Comparison of ENCODE assay signal across 2 cellular contexts in the genomic region with DNA sequence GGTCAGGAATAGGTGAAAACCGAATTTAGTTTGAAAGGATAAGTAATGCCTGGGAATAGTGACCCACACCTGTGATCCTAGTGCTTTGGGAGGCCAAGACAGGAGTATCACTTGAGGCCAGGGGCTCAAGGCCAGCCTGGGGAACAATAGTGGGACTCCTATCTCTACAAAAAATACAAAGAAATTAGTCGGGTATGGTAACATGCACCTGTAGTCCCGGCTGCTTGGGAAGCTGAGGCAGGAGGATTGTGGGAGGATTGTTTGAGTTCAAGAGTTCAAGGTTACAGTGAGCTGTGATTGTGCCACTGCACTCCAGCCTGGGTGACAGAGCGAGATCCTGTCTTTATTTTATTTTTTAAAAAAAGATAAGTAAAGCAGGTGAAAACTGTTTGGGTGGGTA.
A peak's percentile ranks its signal among the peaks of the same experiment; 100 is the strongest.
TF ChIP-seq lines count a peak whose summit lies in the region.

No MANE protein-coding gene starts in this region.

TF ChIP-seq in HepG2, 621 proteins besides CTCF, POLR2A, EP300 and RAD21 (continues in another document):
- peak; percentile 75 for TF ChIP-seq HNF4A (CRISPR knock-in tag; IDR thresholded peaks at IDR 0.05)
- peak; percentile 29 for TF ChIP-seq FOSL2 (CRISPR knock-in tag; IDR thresholded peaks at IDR 0.05)
- no peak for TF ChIP-seq ZSCAN29 (CRISPR knock-in tag; conservative IDR thresholded peaks at IDR 0.05)
- no peak for TF ChIP-seq ZNF367 (CRISPR knock-in tag; IDR thresholded peaks at IDR 0.05; ENCODE audit: borderline replicate concordance)
- peak; percentile 41; the same call in 1 of the 2 replicates for TF ChIP-seq ZMYM4 (CRISPR knock-in tag; IDR thresholded peaks at IDR 0.05)
- TF ChIP-seq, protein P1, sequence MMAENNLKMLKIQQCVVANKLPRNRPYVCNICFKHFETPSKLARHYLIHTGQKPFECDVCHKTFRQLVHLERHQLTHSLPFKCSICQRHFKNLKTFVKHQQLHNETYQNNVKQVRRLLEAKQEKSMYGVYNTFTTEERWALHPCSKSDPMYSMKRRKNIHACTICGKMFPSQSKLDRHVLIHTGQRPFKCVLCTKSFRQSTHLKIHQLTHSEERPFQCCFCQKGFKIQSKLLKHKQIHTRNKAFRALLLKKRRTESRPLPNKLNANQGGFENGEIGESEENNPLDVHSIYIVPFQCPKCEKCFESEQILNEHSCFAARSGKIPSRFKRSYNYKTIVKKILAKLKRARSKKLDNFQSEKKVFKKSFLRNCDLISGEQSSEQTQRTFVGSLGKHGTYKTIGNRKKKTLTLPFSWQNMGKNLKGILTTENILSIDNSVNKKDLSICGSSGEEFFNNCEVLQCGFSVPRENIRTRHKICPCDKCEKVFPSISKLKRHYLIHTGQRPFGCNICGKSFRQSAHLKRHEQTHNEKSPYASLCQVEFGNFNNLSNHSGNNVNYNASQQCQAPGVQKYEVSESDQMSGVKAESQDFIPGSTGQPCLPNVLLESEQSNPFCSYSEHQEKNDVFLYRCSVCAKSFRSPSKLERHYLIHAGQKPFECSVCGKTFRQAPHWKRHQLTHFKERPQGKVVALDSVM (CRISPR knock-in tag; IDR thresholded peaks at IDR 0.05) = peak; percentile 87
- peak; percentile 64 for TF ChIP-seq ZNF143 (CRISPR knock-in tag; IDR thresholded peaks at IDR 0.05)
- TF ChIP-seq ZNF263 (CRISPR knock-in tag; IDR thresholded peaks at IDR 0.05) = 0 out of 2 replicates have a peak, but pooled peaks have one; percentile 18
- TF ChIP-seq, protein P2, sequence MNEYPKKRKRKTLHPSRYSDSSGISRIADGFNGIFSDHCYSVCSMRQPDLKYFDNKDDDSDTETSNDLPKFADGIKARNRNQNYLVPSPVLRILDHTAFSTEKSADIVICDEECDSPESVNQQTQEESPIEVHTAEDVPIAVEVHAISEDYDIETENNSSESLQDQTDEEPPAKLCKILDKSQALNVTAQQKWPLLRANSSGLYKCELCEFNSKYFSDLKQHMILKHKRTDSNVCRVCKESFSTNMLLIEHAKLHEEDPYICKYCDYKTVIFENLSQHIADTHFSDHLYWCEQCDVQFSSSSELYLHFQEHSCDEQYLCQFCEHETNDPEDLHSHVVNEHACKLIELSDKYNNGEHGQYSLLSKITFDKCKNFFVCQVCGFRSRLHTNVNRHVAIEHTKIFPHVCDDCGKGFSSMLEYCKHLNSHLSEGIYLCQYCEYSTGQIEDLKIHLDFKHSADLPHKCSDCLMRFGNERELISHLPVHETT (CRISPR knock-in tag; conservative IDR thresholded peaks at IDR 0.05) = no peak
- TF ChIP-seq REPIN1 (CRISPR knock-in tag; IDR thresholded peaks at IDR 0.05; ENCODE audit: borderline replicate concordance, low read depth) = 0 out of 2 replicates have a peak, but pooled peaks have one; percentile 30
- TF ChIP-seq, protein P3, sequence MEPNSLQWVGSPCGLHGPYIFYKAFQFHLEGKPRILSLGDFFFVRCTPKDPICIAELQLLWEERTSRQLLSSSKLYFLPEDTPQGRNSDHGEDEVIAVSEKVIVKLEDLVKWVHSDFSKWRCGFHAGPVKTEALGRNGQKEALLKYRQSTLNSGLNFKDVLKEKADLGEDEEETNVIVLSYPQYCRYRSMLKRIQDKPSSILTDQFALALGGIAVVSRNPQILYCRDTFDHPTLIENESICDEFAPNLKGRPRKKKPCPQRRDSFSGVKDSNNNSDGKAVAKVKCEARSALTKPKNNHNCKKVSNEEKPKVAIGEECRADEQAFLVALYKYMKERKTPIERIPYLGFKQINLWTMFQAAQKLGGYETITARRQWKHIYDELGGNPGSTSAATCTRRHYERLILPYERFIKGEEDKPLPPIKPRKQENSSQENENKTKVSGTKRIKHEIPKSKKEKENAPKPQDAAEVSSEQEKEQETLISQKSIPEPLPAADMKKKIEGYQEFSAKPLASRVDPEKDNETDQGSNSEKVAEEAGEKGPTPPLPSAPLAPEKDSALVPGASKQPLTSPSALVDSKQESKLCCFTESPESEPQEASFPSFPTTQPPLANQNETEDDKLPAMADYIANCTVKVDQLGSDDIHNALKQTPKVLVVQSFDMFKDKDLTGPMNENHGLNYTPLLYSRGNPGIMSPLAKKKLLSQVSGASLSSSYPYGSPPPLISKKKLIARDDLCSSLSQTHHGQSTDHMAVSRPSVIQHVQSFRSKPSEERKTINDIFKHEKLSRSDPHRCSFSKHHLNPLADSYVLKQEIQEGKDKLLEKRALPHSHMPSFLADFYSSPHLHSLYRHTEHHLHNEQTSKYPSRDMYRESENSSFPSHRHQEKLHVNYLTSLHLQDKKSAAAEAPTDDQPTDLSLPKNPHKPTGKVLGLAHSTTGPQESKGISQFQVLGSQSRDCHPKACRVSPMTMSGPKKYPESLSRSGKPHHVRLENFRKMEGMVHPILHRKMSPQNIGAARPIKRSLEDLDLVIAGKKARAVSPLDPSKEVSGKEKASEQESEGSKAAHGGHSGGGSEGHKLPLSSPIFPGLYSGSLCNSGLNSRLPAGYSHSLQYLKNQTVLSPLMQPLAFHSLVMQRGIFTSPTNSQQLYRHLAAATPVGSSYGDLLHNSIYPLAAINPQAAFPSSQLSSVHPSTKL (CRISPR knock-in tag; IDR thresholded peaks at IDR 0.05) = peak; percentile 59; the same call in 1 of the 2 replicates
- TF ChIP-seq GATAD1 (CRISPR knock-in tag; IDR thresholded peaks at IDR 0.05) = no peak
- TF ChIP-seq NR2F6 (IDR thresholded peaks at IDR 0.05) = peak; percentile 55
- peak; percentile 66 for TF ChIP-seq NR2F6 (CRISPR knock-in tag; IDR thresholded peaks at IDR 0.05)
- 0 out of 2 replicates have a peak, but pooled peaks have one; percentile 15 for TF ChIP-seq SALL1 (CRISPR knock-in tag; IDR thresholded peaks at IDR 0.05)
- TF ChIP-seq BHLHE40 (IDR thresholded peaks at IDR 0.05; ENCODE audit: low read length) = no peak
- TF ChIP-seq SOX13 (IDR thresholded peaks at IDR 0.05) = no peak
- TF ChIP-seq SOX13 (CRISPR knock-in tag; conservative IDR thresholded peaks at IDR 0.05 in 1 of 2, IDR thresholded peaks at IDR 0.05 in 1 of 2) = peak in 1 of 2 experiments; percentile 57; a peak in 1 of 4 replicates
- 0 out of 2 replicates have a peak, but pooled peaks have one; percentile 19 for TF ChIP-seq ZMYM2 (CRISPR knock-in tag; IDR thresholded peaks at IDR 0.05)
- 0 out of 2 replicates have a peak, but pooled peaks have one; percentile 25 for TF ChIP-seq KDM1A (CRISPR knock-in tag; IDR thresholded peaks at IDR 0.05)
- no peak for TF ChIP-seq SMYD3 (CRISPR knock-in tag; IDR thresholded peaks at IDR 0.05)
- peak; percentile 56; the same call in 1 of the 2 replicates for TF ChIP-seq GATAD2A (CRISPR knock-in tag; IDR thresholded peaks at IDR 0.05)

TF ChIP-seq in liver, 16 proteins besides CTCF, POLR2A, EP300 and RAD21:
- TF ChIP-seq, protein P4, sequence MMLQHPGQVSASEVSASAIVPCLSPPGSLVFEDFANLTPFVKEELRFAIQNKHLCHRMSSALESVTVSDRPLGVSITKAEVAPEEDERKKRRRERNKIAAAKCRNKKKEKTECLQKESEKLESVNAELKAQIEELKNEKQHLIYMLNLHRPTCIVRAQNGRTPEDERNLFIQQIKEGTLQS (IDR thresholded peaks at IDR 0.05) = no peak
- peak; percentile 38 to 43 for TF ChIP-seq HNF4A (conservative IDR thresholded peaks at IDR 0.05)
- TF ChIP-seq RXRA (IDR thresholded peaks at IDR 0.05) = peak; percentile 37 to 49
- TF ChIP-seq, protein P5, sequence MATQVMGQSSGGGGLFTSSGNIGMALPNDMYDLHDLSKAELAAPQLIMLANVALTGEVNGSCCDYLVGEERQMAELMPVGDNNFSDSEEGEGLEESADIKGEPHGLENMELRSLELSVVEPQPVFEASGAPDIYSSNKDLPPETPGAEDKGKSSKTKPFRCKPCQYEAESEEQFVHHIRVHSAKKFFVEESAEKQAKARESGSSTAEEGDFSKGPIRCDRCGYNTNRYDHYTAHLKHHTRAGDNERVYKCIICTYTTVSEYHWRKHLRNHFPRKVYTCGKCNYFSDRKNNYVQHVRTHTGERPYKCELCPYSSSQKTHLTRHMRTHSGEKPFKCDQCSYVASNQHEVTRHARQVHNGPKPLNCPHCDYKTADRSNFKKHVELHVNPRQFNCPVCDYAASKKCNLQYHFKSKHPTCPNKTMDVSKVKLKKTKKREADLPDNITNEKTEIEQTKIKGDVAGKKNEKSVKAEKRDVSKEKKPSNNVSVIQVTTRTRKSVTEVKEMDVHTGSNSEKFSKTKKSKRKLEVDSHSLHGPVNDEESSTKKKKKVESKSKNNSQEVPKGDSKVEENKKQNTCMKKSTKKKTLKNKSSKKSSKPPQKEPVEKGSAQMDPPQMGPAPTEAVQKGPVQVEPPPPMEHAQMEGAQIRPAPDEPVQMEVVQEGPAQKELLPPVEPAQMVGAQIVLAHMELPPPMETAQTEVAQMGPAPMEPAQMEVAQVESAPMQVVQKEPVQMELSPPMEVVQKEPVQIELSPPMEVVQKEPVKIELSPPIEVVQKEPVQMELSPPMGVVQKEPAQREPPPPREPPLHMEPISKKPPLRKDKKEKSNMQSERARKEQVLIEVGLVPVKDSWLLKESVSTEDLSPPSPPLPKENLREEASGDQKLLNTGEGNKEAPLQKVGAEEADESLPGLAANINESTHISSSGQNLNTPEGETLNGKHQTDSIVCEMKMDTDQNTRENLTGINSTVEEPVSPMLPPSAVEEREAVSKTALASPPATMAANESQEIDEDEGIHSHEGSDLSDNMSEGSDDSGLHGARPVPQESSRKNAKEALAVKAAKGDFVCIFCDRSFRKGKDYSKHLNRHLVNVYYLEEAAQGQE (IDR thresholded peaks at IDR 0.05) = no peak
- TF ChIP-seq FOXA1 (IDR thresholded peaks at IDR 0.05) = no peak
TF ChIP-seq in liver: peak in this region for 2.
